Comparison of ENCODE assay signal across 14 cellular contexts in the genomic region with DNA sequence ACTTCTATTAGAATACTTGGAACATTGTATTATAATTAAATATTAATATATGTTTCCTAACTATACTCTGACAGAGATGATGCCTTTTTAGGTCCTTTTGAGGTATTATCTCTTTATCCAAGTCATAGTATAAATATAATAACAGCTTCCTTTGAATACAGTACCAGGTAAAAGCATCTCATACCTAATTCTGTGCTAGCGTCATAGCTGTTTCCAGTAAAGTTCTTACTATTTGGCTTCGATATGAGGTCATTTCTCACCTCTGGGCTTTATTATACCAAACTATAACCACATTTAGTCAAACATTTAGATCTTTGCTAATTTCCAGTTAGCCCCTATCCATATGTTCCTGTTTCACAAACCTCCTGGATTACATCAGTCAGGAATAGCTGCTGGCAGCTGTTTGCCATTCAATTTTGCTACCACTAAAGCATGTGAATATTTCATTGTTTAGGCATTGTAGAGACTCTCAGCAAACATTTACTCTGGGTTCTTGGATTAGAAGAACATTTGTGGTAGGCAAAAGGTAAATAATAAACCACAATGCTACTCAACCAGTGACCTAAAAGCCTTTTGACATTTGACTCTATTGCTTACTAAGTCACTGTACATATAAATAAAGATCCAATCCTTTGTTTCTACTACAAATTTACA.
DNase-seq lines count a peak whose midpoint lies in the region; ATAC-seq, FAIRE-seq and TF ChIP-seq lines count a peak whose summit lies in the region.
"Had no signal": no experiment of that assay in that cellular context is flagged by ENCODE, and none has a peak within 500 bp of the region (broad histone marks: within the 10 kb centered on the region; RNA-seq: fewer than 3 reads in every experiment).

No MANE protein-coding gene starts in this region.

- POLR2A ChIA-PET in HepG2 (lab: Yijun Ruan, JAX) = no interaction called here

- DNase-seq in GM04503 (ENCODE audit: low read depth) = peak; percentile 61
- peak; percentile 57 for DNase-seq in NCI-H146 treated with DMSO at 0.1 percent for 48 hours (lab: John Stamatoyannopoulos, UW; ENCODE audit: unreplicated experiment)
- DNase-seq in SK-N-MC (ENCODE audit: low read depth, low spot score) = no peak
- DNase-seq in HepG2 (ENCODE audit: low spot score) = peak; percentile 82
- DNase-seq in activated CD4-positive, alpha-beta T cell treated with anti-CD3 and anti-CD28 coated beads for 4 hours = no peak
- DNase-seq in T-helper 17 cell = no peak
- no peak for DNase-seq in aorta
- DNase-seq: activated CD4-positive, CD25-positive, alpha-beta regulatory T cell; activated effector memory CD4-positive, alpha-beta T cell treated with anti-CD3 and anti-CD28 coated beads, Interleukin-2, amount 50 U/mL, for 16 hours; DND-41; Karpas-422; stimulated activated CD4-positive, alpha-beta T cell treated with anti-CD3 and anti-CD28 coated beads, Interleukin-4, amount 100 ng/mL, for 24 hours had no signal

- H3K9ac ChIP-seq in SK-N-MC (ENCODE audit: insufficient read length) (no peak overlapping the region), HepG2 (ENCODE audit: insufficient read depth, low read depth, low read length) (no peak overlapping the region)

- H3K9me3 ChIP-seq in SK-N-MC (ENCODE audit: low read depth, low read length) (no peaks in the 10 kb centered on the region), HepG2 (ENCODE audit: low read length) (no peaks in the 10 kb centered on the region), T-helper 17 cell (ENCODE audit: control insufficient read depth, low read length, poor library complexity, severe bottlenecking) (no peaks in the 10 kb centered on the region), aorta (ENCODE audit: control insufficient read depth, low read length) (no peaks in the 10 kb centered on the region)

- H3K36me3 ChIP-seq in SK-N-MC (ENCODE audit: insufficient read depth, low read length) = no peaks in the 10 kb centered on the region
- no peaks in the 10 kb centered on the region for H3K36me3 ChIP-seq in HepG2 (replicated peaks in 1 of 2; ENCODE audit: control insufficient read depth in 1 of 2, insufficient read depth in 2 of 2, low read length in 2 of 2)
- no peaks in the 10 kb centered on the region for H3K36me3 ChIP-seq in aorta (ENCODE audit: control insufficient read depth in 1 of 2, insufficient read depth in 2 of 2, low read length in 1 of 2)

- TF ChIP-seq POLR2A in HepG2 (IDR thresholded peaks at IDR 0.05; ENCODE audit: insufficient read depth in 1 of 2, low read depth in 2 of 2, low read length in 2 of 2) = no peak

- H3K27ac ChIP-seq in SK-N-MC (peak overlapping the region; percentile 9; the same call in 1 of the 2 replicates), HepG2 (ENCODE audit: extremely low read length, insufficient read depth, low read length) (no peak overlapping the region), aorta (ENCODE audit: low read depth in 1 of 2, low read length in 2 of 2) (no peak overlapping the region)
- H3K27ac ChIP-seq: hepatocyte had no signal

- peak; percentile 72 for ATAC-seq in HepG2
- no peak for ATAC-seq in T-helper 17 cell
- ATAC-seq in aorta (ENCODE audit: low FRiP score) = no peak

- H3K36me3 Mint-ChIP-seq in T-helper 17 cell (ENCODE audit: low read depth) = peaks cover 2% of the 10 kb centered on the region

- no peak overlapping the region for H3K4me2 ChIP-seq in HepG2 (ENCODE audit: low read depth, low read length)
- H3K4me2 ChIP-seq: hepatocyte had no signal

- no peak for TF ChIP-seq RAD21 in HepG2 (CRISPR knock-in tag; IDR thresholded peaks at IDR 0.05)

- no peaks in the 10 kb centered on the region for H3K79me2 ChIP-seq in HepG2 (ENCODE audit: insufficient read depth, low read length)

- TF ChIP-seq EP300 in HepG2 (IDR thresholded peaks at IDR 0.05; ENCODE audit: low read depth in 2 of 2, low read length in 2 of 2) (peak in 1 of 2 experiments; percentile 43; a peak in 1 of 4 replicates), HepG2 (CRISPR knock-in tag; IDR thresholded peaks at IDR 0.05; ENCODE audit: borderline replicate concordance) (no peak)

- intact Hi-C loops in HepG2 (cut with micrococcal nuclease; ENCODE audit: unreplicated experiment) = loop anchor here (2.0 kb wide), 1 partner anchor 258 kb away; no protein-coding TSS in a partner anchor
- intact Hi-C loops in aorta (cut with DNase I) = no loop called here

- H3K27me3 ChIP-seq in HepG2 (ENCODE audit: control insufficient read depth in 1 of 2, insufficient read depth in 2 of 2, low read length in 2 of 2) (no peaks in the 10 kb centered on the region), aorta (ENCODE audit: control insufficient read depth in 1 of 2, insufficient read depth in 2 of 2, low read length in 1 of 2) (no peaks in the 10 kb centered on the region)
- H3K27me3 ChIP-seq: hepatocyte had no signal

- in situ Hi-C loops in HepG2 (cut with HindIII; ENCODE audit: extremely low pct_ligation_motif_present, low pct_unique_long_range_greater_than_20kb) = no loop called here

- FAIRE-seq in HepG2 (lab: Jason Lieb, UNC) = no peak

- H3K4me3 ChIP-seq in SK-N-MC (no peak overlapping the region), HepG2 (replicated peaks in 1 of 3; ENCODE audit: insufficient read depth in 1 of 3, low read depth in 2 of 3, low read length in 3 of 3) (no peak overlapping the region), aorta (ENCODE audit: low read length in 2 of 2) (no peak overlapping the region)
- H3K4me3 ChIP-seq: hepatocyte had no signal

- no peak overlapping the region for H3K27ac Mint-ChIP-seq in T-helper 17 cell
- H3K27ac Mint-ChIP-seq: dendritic cell treated with granulocyte-macrophage colony-stimulating factor and Interleukin-4, amounts not matched to agents 40 ng/mL and 50 ng/mL, for 4 days had no signal

- peaks cover 21% of the 10 kb centered on the region for H3K27me3 Mint-ChIP-seq in T-helper 17 cell
- H3K27me3 Mint-ChIP-seq: dendritic cell treated with granulocyte-macrophage colony-stimulating factor and Interleukin-4, amounts not matched to agents 40 ng/mL and 50 ng/mL, for 4 days had no signal

- peaks cover 36% of the 10 kb centered on the region for H4K20me1 ChIP-seq in HepG2 (ENCODE audit: insufficient read depth, low read length)

- H2AFZ ChIP-seq in HepG2 (ENCODE audit: low read length) = no peak overlapping the region
- H2AFZ ChIP-seq: hepatocyte had no signal

- BruUV-seq in HepG2 (replicated peaks; lab: Mats Ljungman, UMichigan) = no TSS peak

- H3K4me1 ChIP-seq in HepG2 (ENCODE audit: insufficient read depth, low read length) (peaks cover 32% of the 10 kb centered on the region), aorta (ENCODE audit: control insufficient read depth in 1 of 2, insufficient read depth in 2 of 2, low read length in 2 of 2) (no peaks in the 10 kb centered on the region)

- H3K4me1 Mint-ChIP-seq in T-helper 17 cell = no peaks in the 10 kb centered on the region

- no peak overlapping the region for H3K4me3 Mint-ChIP-seq in T-helper 17 cell
- H3K4me3 Mint-ChIP-seq: dendritic cell treated with granulocyte-macrophage colony-stimulating factor and Interleukin-4, amounts not matched to agents 40 ng/mL and 50 ng/mL, for 4 days had no signal

- CTCF ChIA-PET in HepG2 (lab: Yijun Ruan, JAX; ENCODE audit: low intra/inter-chr PET ratio, low total read pairs) = no interaction called here

- 70% methylated on average over 2 of the region's 2 CpGs for WGBS in HepG2 (ENCODE audit: low lambda C conversion rate)
- 98% methylated on average over 2 of the region's 2 CpGs for WGBS in aorta, 2 donors

- TF ChIP-seq CTCF in HepG2 (CRISPR knock-in tag; IDR thresholded peaks at IDR 0.05) = no peak

TF ChIP-seq in HepG2, 621 proteins besides CTCF, POLR2A, EP300 and RAD21 (continues in another document):
- TF ChIP-seq THAP11 (CRISPR knock-in tag; IDR thresholded peaks at IDR 0.05) (peak; percentile 32; the same call in 1 of the 2 replicates), ZSCAN25 (CRISPR knock-in tag; IDR thresholded peaks at IDR 0.05) (no peak), RARA (CRISPR knock-in tag; IDR thresholded peaks at IDR 0.05) (peak; percentile 89), ZNF7 (CRISPR knock-in tag; IDR thresholded peaks at IDR 0.05) (no peak), RCOR2 (CRISPR knock-in tag; IDR thresholded peaks at IDR 0.05) (peak; percentile 38; the same call in 1 of the 2 replicates), BCL6 (CRISPR knock-in tag; IDR thresholded peaks at IDR 0.05) (peak; percentile 74), SOX6 (IDR thresholded peaks at IDR 0.05) (no peak), SOX6 (CRISPR knock-in tag; IDR thresholded peaks at IDR 0.05) (peak; percentile 98), TCF7 (IDR thresholded peaks at IDR 0.05; ENCODE audit: low read depth) (peak; percentile 70), ZNF30 (CRISPR knock-in tag; IDR thresholded peaks at IDR 0.05) (no peak), MYC (CRISPR knock-in tag; IDR thresholded peaks at IDR 0.05; ENCODE audit: borderline replicate concordance) (no peak), FOXJ3 (CRISPR knock-in tag; IDR thresholded peaks at IDR 0.05; ENCODE audit: borderline replicate concordance) (peak; percentile 34; the same call in 1 of the 2 replicates)
- TF ChIP-seq, protein P1, sequence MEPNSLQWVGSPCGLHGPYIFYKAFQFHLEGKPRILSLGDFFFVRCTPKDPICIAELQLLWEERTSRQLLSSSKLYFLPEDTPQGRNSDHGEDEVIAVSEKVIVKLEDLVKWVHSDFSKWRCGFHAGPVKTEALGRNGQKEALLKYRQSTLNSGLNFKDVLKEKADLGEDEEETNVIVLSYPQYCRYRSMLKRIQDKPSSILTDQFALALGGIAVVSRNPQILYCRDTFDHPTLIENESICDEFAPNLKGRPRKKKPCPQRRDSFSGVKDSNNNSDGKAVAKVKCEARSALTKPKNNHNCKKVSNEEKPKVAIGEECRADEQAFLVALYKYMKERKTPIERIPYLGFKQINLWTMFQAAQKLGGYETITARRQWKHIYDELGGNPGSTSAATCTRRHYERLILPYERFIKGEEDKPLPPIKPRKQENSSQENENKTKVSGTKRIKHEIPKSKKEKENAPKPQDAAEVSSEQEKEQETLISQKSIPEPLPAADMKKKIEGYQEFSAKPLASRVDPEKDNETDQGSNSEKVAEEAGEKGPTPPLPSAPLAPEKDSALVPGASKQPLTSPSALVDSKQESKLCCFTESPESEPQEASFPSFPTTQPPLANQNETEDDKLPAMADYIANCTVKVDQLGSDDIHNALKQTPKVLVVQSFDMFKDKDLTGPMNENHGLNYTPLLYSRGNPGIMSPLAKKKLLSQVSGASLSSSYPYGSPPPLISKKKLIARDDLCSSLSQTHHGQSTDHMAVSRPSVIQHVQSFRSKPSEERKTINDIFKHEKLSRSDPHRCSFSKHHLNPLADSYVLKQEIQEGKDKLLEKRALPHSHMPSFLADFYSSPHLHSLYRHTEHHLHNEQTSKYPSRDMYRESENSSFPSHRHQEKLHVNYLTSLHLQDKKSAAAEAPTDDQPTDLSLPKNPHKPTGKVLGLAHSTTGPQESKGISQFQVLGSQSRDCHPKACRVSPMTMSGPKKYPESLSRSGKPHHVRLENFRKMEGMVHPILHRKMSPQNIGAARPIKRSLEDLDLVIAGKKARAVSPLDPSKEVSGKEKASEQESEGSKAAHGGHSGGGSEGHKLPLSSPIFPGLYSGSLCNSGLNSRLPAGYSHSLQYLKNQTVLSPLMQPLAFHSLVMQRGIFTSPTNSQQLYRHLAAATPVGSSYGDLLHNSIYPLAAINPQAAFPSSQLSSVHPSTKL (CRISPR knock-in tag; IDR thresholded peaks at IDR 0.05) = peak; percentile 95

Comparison
In these comparisons a context has a peak if more than half of its experiments do, and no peak if none do; other contexts are left out.
1. DNase-seq: peak in GM04503 (single experiment), NCI-H146 treated with DMSO at 0.1 percent for 48 hours (single experiment) and HepG2 (single experiment); none in SK-N-MC (single experiment), activated CD4-positive, alpha-beta T cell treated with anti-CD3 and anti-CD28 coated beads for 4 hours (0 of 2), T-helper 17 cell (0 of 3) and aorta (0 of 2).